Comparison of ENCODE assay signal across 10 cellular contexts in the genomic region with DNA sequence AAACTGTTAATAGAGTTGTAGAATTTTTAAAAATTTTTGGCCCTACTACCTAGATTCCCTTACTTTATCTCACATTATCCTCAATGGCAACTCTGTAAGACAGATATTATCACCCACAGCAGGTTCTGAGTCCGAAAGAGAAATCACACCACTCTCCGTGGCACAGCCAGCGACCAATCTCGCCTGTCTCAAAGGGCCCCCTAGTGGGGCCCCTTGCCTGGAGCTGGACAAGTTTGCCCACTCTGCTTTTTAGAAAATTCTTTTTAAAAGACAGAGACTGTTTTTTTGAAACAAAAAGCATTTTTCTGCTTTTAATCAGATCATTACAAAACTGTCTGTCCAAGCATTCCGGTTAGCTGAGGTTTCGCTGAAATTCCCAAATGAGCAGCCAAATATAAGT. TPM values are rescaled to one million over a fixed set of nuclear protein-coding genes. Genes with fewer than 3 reads are reported as not detected.
DNase-seq lines count a peak whose midpoint lies in the region; ATAC-seq and TF ChIP-seq lines count a peak whose summit lies in the region.
"Had no signal": no experiment of that assay in that cellular context is flagged by ENCODE, and none has a peak within 500 bp of the region (broad histone marks: within the 10 kb centered on the region; RNA-seq: fewer than 3 reads in every experiment).

No MANE protein-coding gene starts in this region.

- H2AFZ ChIP-seq in PC-3 (ENCODE audit: low read length): no peak overlapping the region

- no peaks in the 10 kb centered on the region for H3K9me2 ChIP-seq in PC-3 (replicated peaks; ENCODE audit: low read length)

- H3K4me2 ChIP-seq in PC-3 (ENCODE audit: low read length): no peak overlapping the region

- no peaks in the 10 kb centered on the region for H4K20me1 ChIP-seq in PC-3 (ENCODE audit: low read length)

- no peak overlapping the region for H3K27ac ChIP-seq in PC-3 (ENCODE audit: low read length)

- BruUV-seq in PC-3 (replicated peaks; lab: Mats Ljungman, UMichigan): no TSS peak

- TF ChIP-seq CTCF in GM12865 (IDR thresholded peaks at IDR 0.05; ENCODE audit: insufficient read depth, low read depth, low read length, missing control alignments): no peak
- TF ChIP-seq CTCF in PC-3 (conservative IDR thresholded peaks at IDR 0.05; ENCODE audit: low read depth, low read length): peak; percentile 45
- TF ChIP-seq CTCF in foreskin fibroblast (IDR thresholded peaks at IDR 0.05; ENCODE audit: low read depth, low read length): peak; percentile 45

- H3K27me3 ChIP-seq in PC-3 (ENCODE audit: low read length): no peaks in the 10 kb centered on the region

- ATAC-seq in PC-3: no peak
- ATAC-seq in sciatic nerve: peak; percentile 78
- ATAC-seq in GM19467 (IDR thresholded peaks at IDR 0.05; ENCODE audit: unreplicated experiment): no peak
- no peak for ATAC-seq in HG03159 (IDR thresholded peaks at IDR 0.05; ENCODE audit: unreplicated experiment)

- H3K9ac ChIP-seq in PC-3 (ENCODE audit: low read length): no peak overlapping the region

- no peaks in the 10 kb centered on the region for H3K4me1 ChIP-seq in PC-3 (ENCODE audit: insufficient read depth, low read length)

- no peaks in the 10 kb centered on the region for H3K79me2 ChIP-seq in PC-3 (ENCODE audit: low read length)

- CTCF ChIA-PET in PC-3 (lab: Charles Lee): interaction anchor here (0.6 kb wide), 2 partner anchors 11 to 748 kb away, joined by 3 read pairs; no protein-coding TSS in a partner anchor

- POLR2A ChIA-PET in PC-3 (lab: Charles Lee; ENCODE audit: unreplicated experiment): no interaction called here

- DNase-seq in GM12865 (ENCODE audit: low read depth) (peak; percentile 10), PC-3 (no peak), foreskin fibroblast (peak in 1 of 2 donors; percentile 56), sciatic nerve (ENCODE audit: low spot score) (no peak), NK-92 (lab: John Stamatoyannopoulos, UW; ENCODE audit: unreplicated experiment) (no peak)
- DNase-seq: activated CD4-positive, alpha-beta T cell treated with anti-CD3 and anti-CD28 coated beads for 48 hours; NCI-H1092 treated with DMSO at 0.1 percent for 48 hours; stimulated activated CD4-positive, alpha-beta T cell treated with anti-CD3 and anti-CD28 coated beads, Interleukin-4, amount 100 ng/mL, for 1 hour had no signal

- no peaks in the 10 kb centered on the region for H3K36me3 ChIP-seq in PC-3 (ENCODE audit: low read depth, low read length)

- H3F3A ChIP-seq in PC-3 (ENCODE audit: low read length, unreplicated experiment): no peaks in the 10 kb centered on the region

- intact Hi-C loops in PC-3 (cut with micrococcal nuclease) (no loop called here), sciatic nerve (cut with DNase I) (no loop called here)

- no peaks in the 10 kb centered on the region for H3K9me3 ChIP-seq in PC-3 (ENCODE audit: low read length)

- H3K4me3 ChIP-seq in GM12865 (ENCODE audit: low read depth, low read length) (no peak overlapping the region), PC-3 (ENCODE audit: low read length) (no peak overlapping the region), foreskin fibroblast (ENCODE audit: low read depth in 1 of 2, low read length in 2 of 2) (no peak overlapping the region)

RNA-seq across cellular contexts. Expression of a gene that starts 21.7 kb away (rescaled TPM):
- 7.1 and 7.9 TPM in 2 replicates for total RNA-seq in PC-3 (2014; rRNA removed)
- 55.2 TPM for total RNA-seq in sciatic nerve
